In genomic region chr5:126503602-126504104, GRCh38 we compare ENCODE assay signal across 1 cellular context.
TF ChIP-seq lines count a peak whose summit lies in the region.

No MANE protein-coding gene starts in this region.

TF ChIP-seq in GM23338, 12 proteins besides CTCF, POLR2A, EP300 and RAD21 (continued from another document):
- no peak for TF ChIP-seq ZNF462 (CRISPR knock-in tag; IDR thresholded peaks at IDR 0.05)
- no peak for TF ChIP-seq REST (IDR thresholded peaks at IDR 0.05; ENCODE audit: unreplicated experiment)
- TF ChIP-seq EZH2 (IDR thresholded peaks at IDR 0.05; ENCODE audit: low read depth, unreplicated experiment): no peak
- TF ChIP-seq ZNF331 (CRISPR knock-in tag; IDR thresholded peaks at IDR 0.05; ENCODE audit: low read depth): no peak
